10 cellular contexts compared by ENCODE assay signal in genomic region chr4:15651682-15652081, GRCh38. TPM values are rescaled to one million over a fixed set of nuclear protein-coding genes. Genes with fewer than 3 reads are reported as not detected.
DNase-seq lines count a peak whose midpoint lies in the region; ATAC-seq, FAIRE-seq and TF ChIP-seq lines count a peak whose summit lies in the region.
"Had no signal": no experiment of that assay in that cellular context is flagged by ENCODE, and none has a peak within 500 bp of the region (broad histone marks: within the 10 kb centered on the region; RNA-seq: fewer than 3 reads in every experiment).

No MANE protein-coding gene starts in this region.

- H3K36me3 Mint-ChIP-seq in osteocyte (ENCODE audit: unreplicated experiment): no peaks in the 10 kb centered on the region

- H3K4me1 Mint-ChIP-seq in osteocyte (ENCODE audit: unreplicated experiment): peaks cover 63% of the 10 kb centered on the region

- H3K27ac Mint-ChIP-seq in osteocyte (ENCODE audit: unreplicated experiment): peak overlapping the region; percentile 83

- TF ChIP-seq CTCF in osteocyte (IDR thresholded peaks at IDR 0.05): no peak

- in situ Hi-C loops in G401 (cut with HindIII; ENCODE audit: low sequenced_read_pairs): no loop called here

- peak overlapping the region; percentile 91 for H3K27ac ChIP-seq in epithelial cell of prostate

- peak; percentile 19 for DNase-seq in EH (ENCODE audit: low read depth)
- no peak for DNase-seq in RCC 7860 (ENCODE audit: low spot score)
- no peak for DNase-seq in epithelial cell of prostate (ENCODE audit: low read depth, low spot score)
- no peak for DNase-seq in osteocyte (ENCODE audit: extremely low spot score, unreplicated experiment)
- no peak for DNase-seq in G401 (ENCODE audit: low spot score)
- no peak for DNase-seq in dermis blood vessel endothelial cell
- DNase-seq in NCI-H1694 treated with DMSO at 0.1 percent for 48 hours (lab: John Stamatoyannopoulos, UW): no peak
- DNase-seq: activated CD8-positive, alpha-beta memory T cell treated with anti-CD3 and anti-CD28 coated beads, Interleukin-2, amount 50 U/mL, for 4 hours; NCI-H526 had no signal

- H3K4me3 Mint-ChIP-seq in osteocyte (ENCODE audit: unreplicated experiment): peak overlapping the region; percentile 57

- FAIRE-seq in RCC 7860 (lab: Jason Lieb, UNC): peak; percentile 69

- no peak for ATAC-seq in GM21360 (IDR thresholded peaks at IDR 0.05; ENCODE audit: unreplicated experiment)

- H3K9me3 Mint-ChIP-seq in osteocyte (ENCODE audit: unreplicated experiment): no peaks in the 10 kb centered on the region

- no peaks in the 10 kb centered on the region for H3K27me3 Mint-ChIP-seq in osteocyte (ENCODE audit: unreplicated experiment)

RNA-seq across cellular contexts. Expression of gene FBXL5, which starts 3.5 kb away (rescaled TPM):
- total RNA-seq in osteocyte (54.0 and 54.9 TPM in 2 replicates), dermis blood vessel endothelial cell (109 and 156 TPM in 2 replicates)
- total RNA-seq in G401 (2014; rRNA removed; shearing (Covaris generic)): 38.9 and 43.1 TPM in 2 replicates

RNA-seq across cellular contexts. Expression of gene FAM200B, which starts 29.9 kb away (rescaled TPM):
- 43.8 and 45.0 TPM in 2 replicates for total RNA-seq in osteocyte
- total RNA-seq in G401 (2014; rRNA removed; shearing (Covaris generic)): 26.8 and 27.6 TPM in 2 replicates
- 33.0 and 44.6 TPM in 2 replicates for total RNA-seq in dermis blood vessel endothelial cell

RNA-seq across cellular contexts. Expression of gene BST1, which starts 51.2 kb away (rescaled TPM):
- 0.26 and 0.54 TPM in 2 replicates for total RNA-seq in osteocyte
- total RNA-seq in G401 (2014; rRNA removed; shearing (Covaris generic)): 0.80 TPM in 1 of 2 replicates, not detected in the other
- total RNA-seq in dermis blood vessel endothelial cell: 41.0 and 49.0 TPM in 2 replicates

Comparison
In these comparisons a context has a peak if more than half of its experiments do, and no peak if none do; other contexts are left out.
1. RNA of gene BST1, which starts 51.2 kb away (total RNA-seq): 41.0 to 49.0 TPM in dermis blood vessel endothelial cell; 0.26 to 0.54 TPM in osteocyte and 0.80 TPM in G401; every median in the first group is over 10 times any median in the second.